Comparison of ENCODE assay signal across 23 cellular contexts in the genomic region with DNA sequence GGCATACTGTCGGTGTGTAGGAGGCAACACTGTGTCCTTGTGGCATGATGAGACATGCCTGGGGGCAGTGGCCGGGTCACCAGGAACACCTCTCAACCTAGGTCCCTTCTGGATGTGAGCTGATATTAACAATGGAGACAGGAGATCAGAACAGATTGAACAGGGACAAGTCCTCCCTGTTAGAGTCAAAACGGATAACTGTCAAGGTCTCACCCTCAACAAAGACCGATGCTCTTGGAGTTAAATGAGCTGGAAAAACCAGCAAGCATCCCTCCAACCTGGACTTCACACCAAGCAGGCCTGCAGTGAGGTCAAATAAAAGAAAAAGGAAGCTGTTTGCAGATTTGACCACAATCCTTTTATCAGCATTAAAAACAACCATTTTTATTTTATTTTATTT. TPM values are rescaled to one million over a fixed set of nuclear protein-coding genes. Genes with fewer than 3 reads are reported as not detected.
"Had no signal": no experiment of that assay in that cellular context is flagged by ENCODE, and none has a peak within 500 bp of the region (broad histone marks: within the 10 kb centered on the region; RNA-seq: fewer than 3 reads in every experiment).

No MANE protein-coding gene starts in this region.

- H3K36me3 ChIP-seq: brain microvascular endothelial cell, left ventricle myocardium inferior, neutrophil, ovary, tibial nerve had no signal

- H3K27ac Mint-ChIP-seq: activated T-helper 17 cell treated with anti-CD3 and anti-CD28 coated beads, Interleukin-2, amount 50 U/mL, for 72 hours; mesothelial cell of epicardium; naive thymus-derived CD8-positive, alpha-beta T cell; stimulated activated naive CD8-positive, alpha-beta T cell treated with anti-CD3 and anti-CD28 coated beads, Interleukin-15, amount 100 ng/mL, for 72 hours had no signal

- DNase-seq: activated CD4-positive, alpha-beta T cell treated with anti-CD3 and anti-CD28 coated beads for 1 hour; activated T-cell treated with anti-CD3 and anti-CD28 coated beads, Interleukin-2, amount 50 U/mL, for 1 hour; brain microvascular endothelial cell; caudate nucleus; effector memory CD4-positive, alpha-beta T cell; foreskin melanocyte; left ventricle myocardium inferior; naive thymus-derived CD8-positive, alpha-beta T cell; ovary; psoas muscle; right cardiac atrium; stimulated activated CD4-positive, alpha-beta T cell treated with anti-CD3 and anti-CD28 coated beads, Interleukin-12 subunit alpha, Interleukin-12 subunit beta, amount 100 ng/mL, for 4 hours; stimulated activated CD4-positive, alpha-beta T cell treated with anti-CD3 and anti-CD28 coated beads, Interleukin-4, amount 100 ng/mL, for 4 hours; stimulated activated naive CD8-positive, alpha-beta T cell treated with anti-CD3 and anti-CD28 coated beads, Interleukin-15, amount 100 ng/mL, for 72 hours; T-helper 9 cell had no signal

- H3K4me3 ChIP-seq: left ventricle myocardium inferior, ovary, psoas muscle, tibial nerve had no signal

- H3K4me1 ChIP-seq: psoas muscle had no signal

- H3K27me3 ChIP-seq: ovary had no signal

- H3K4me1 Mint-ChIP-seq: activated T-helper 17 cell treated with anti-CD3 and anti-CD28 coated beads, Interleukin-2, amount 50 U/mL, for 72 hours; naive thymus-derived CD8-positive, alpha-beta T cell had no signal

- H3K36me3 Mint-ChIP-seq: activated naive CD4-positive, alpha-beta T cell treated with anti-CD3 and anti-CD28 coated beads, Interleukin-2, amount 50 U/mL, for 72 hours; mesothelial cell of epicardium; naive thymus-derived CD8-positive, alpha-beta T cell had no signal

- H3K9me3 ChIP-seq: left ventricle myocardium inferior, neutrophil, ovary, psoas muscle, tibial nerve had no signal

- H3K4me3 Mint-ChIP-seq: activated T-helper 17 cell treated with anti-CD3 and anti-CD28 coated beads, Interleukin-2, amount 50 U/mL, for 72 hours; mesothelial cell of epicardium; naive thymus-derived CD8-positive, alpha-beta T cell; stimulated activated naive CD8-positive, alpha-beta T cell treated with anti-CD3 and anti-CD28 coated beads, Interleukin-15, amount 100 ng/mL, for 72 hours had no signal

- ATAC-seq: activated naive CD4-positive, alpha-beta T cell treated with anti-CD3 and anti-CD28 coated beads, Interleukin-2, amount 50 U/mL, for 72 hours; activated T-helper 17 cell treated with anti-CD3 and anti-CD28 coated beads, Interleukin-2, amount 50 U/mL, for 72 hours; esophagus mucosa; naive thymus-derived CD8-positive, alpha-beta T cell; psoas muscle; right cardiac atrium; stimulated activated naive CD8-positive, alpha-beta T cell treated with anti-CD3 and anti-CD28 coated beads, Interleukin-15, amount 100 ng/mL, for 72 hours had no signal

- H3K9me3 Mint-ChIP-seq: activated naive CD4-positive, alpha-beta T cell treated with anti-CD3 and anti-CD28 coated beads, Interleukin-2, amount 50 U/mL, for 72 hours; activated T-helper 17 cell treated with anti-CD3 and anti-CD28 coated beads, Interleukin-2, amount 50 U/mL, for 72 hours; mesothelial cell of epicardium; naive thymus-derived CD8-positive, alpha-beta T cell; stimulated activated naive CD8-positive, alpha-beta T cell treated with anti-CD3 and anti-CD28 coated beads, Interleukin-15, amount 100 ng/mL, for 72 hours had no signal

- H3K27ac ChIP-seq: brain microvascular endothelial cell, left ventricle myocardium inferior, neutrophil, ovary, psoas muscle, tibial nerve had no signal

RNA-seq across cellular contexts. Expression of gene SLIT1, which starts 49.0 kb away (rescaled TPM):
- total RNA-seq: dermis microvascular lymphatic vessel endothelial cell, lung microvascular endothelial cell had no signal
